In genomic region chr17:76473541-76473985, GRCh38 we compare ENCODE assay signal across 9 cellular contexts. TPM values are rescaled to one million over a fixed set of nuclear protein-coding genes. Genes with fewer than 3 reads are reported as not detected.
DNase-seq lines count a peak whose midpoint lies in the region; TF ChIP-seq lines count a peak whose summit lies in the region.
"Had no signal": no experiment of that assay in that cellular context is flagged by ENCODE, and none has a peak within 500 bp of the region (broad histone marks: within the 10 kb centered on the region; RNA-seq: fewer than 3 reads in every experiment).

No MANE protein-coding gene starts in this region.

- peak; percentile 58 for TF ChIP-seq CTCF in Loucy (conservative IDR thresholded peaks at IDR 0.05; ENCODE audit: low read length)
- TF ChIP-seq CTCF in epithelial cell of proximal tubule (conservative IDR thresholded peaks at IDR 0.05; ENCODE audit: low read depth, low read length): peak; percentile 42
- peak; percentile 11 for TF ChIP-seq CTCF in smooth muscle cell (IDR thresholded peaks at IDR 0.05; ENCODE audit: borderline replicate concordance, insufficient read depth, poor library complexity, severe bottlenecking)

- H3K36me3 ChIP-seq in Loucy (ENCODE audit: insufficient read depth, low read length): no peaks in the 10 kb centered on the region
- no peaks in the 10 kb centered on the region for H3K36me3 ChIP-seq in smooth muscle cell (ENCODE audit: low read depth)
- H3K36me3 ChIP-seq: right lobe of liver had no signal

- H3F3A ChIP-seq in Loucy (ENCODE audit: low read depth) (no peaks in the 10 kb centered on the region), smooth muscle cell (ENCODE audit: low read depth) (no peaks in the 10 kb centered on the region)

- H3K4me3 ChIP-seq in Loucy (ENCODE audit: low read length, poor library complexity, severe bottlenecking) (no peak overlapping the region), epithelial cell of proximal tubule (ENCODE audit: low read depth, low read length) (no peak overlapping the region), smooth muscle cell (no peak overlapping the region)
- H3K4me3 ChIP-seq: right lobe of liver had no signal

- H3K4me1 ChIP-seq in Loucy (ENCODE audit: insufficient read depth, low read length, poor library complexity, severe bottlenecking): no peaks in the 10 kb centered on the region
- H3K4me1 ChIP-seq in smooth muscle cell (ENCODE audit: low read depth): no peaks in the 10 kb centered on the region
- H3K4me1 ChIP-seq: right lobe of liver had no signal

- no peak overlapping the region for H3K9ac ChIP-seq in Loucy (ENCODE audit: low read depth, low read length, poor library complexity, severe bottlenecking)
- no peak overlapping the region for H3K9ac ChIP-seq in smooth muscle cell (ENCODE audit: low read depth)

- H2AFZ ChIP-seq in Loucy (ENCODE audit: low read length) (no peak overlapping the region), smooth muscle cell (ENCODE audit: low read depth) (no peak overlapping the region)

- CTCF ChIA-PET in activated naive CD4-positive, alpha-beta T cell treated with anti-CD3 and anti-CD28 coated beads, Interleukin-2, amount 10 ng/mL, durations not matched to agents 7 days and 5 days (lab: Charles Lee): interaction anchor here (0.8 to 1.8 kb wide), 2 partner anchors 29 to 30 kb away, joined by 3 to 8 read pairs; no protein-coding TSS in a partner anchor

- H3K27ac ChIP-seq in smooth muscle cell (ENCODE audit: low read depth): no peak overlapping the region
- H3K27ac ChIP-seq: right lobe of liver had no signal

- no peak overlapping the region for H3K4me3 Mint-ChIP-seq in activated naive CD4-positive, alpha-beta T cell treated with anti-CD3 and anti-CD28 coated beads, Interleukin-2, amount 10 ng/mL, durations not matched to agents 7 days and 5 days
- H3K4me3 Mint-ChIP-seq in immature natural killer cell: no peak overlapping the region

- H3K9me3 ChIP-seq in Loucy (ENCODE audit: insufficient read depth, low read depth, low read length) (no peaks in the 10 kb centered on the region), smooth muscle cell (replicated peaks; ENCODE audit: low read depth) (no peaks in the 10 kb centered on the region)
- H3K9me3 ChIP-seq: right lobe of liver had no signal

- H3K9me2 ChIP-seq in Loucy (replicated peaks; ENCODE audit: low read depth, low read length): no peaks in the 10 kb centered on the region

- H3K9me3 Mint-ChIP-seq in activated naive CD4-positive, alpha-beta T cell treated with anti-CD3 and anti-CD28 coated beads, Interleukin-2, amount 10 ng/mL, durations not matched to agents 7 days and 5 days: no peaks in the 10 kb centered on the region
- H3K9me3 Mint-ChIP-seq in immature natural killer cell: no peaks in the 10 kb centered on the region

- peak; percentile 39 for DNase-seq in activated naive CD4-positive, alpha-beta T cell treated with anti-CD3 and anti-CD28 coated beads, Interleukin-2, amount 10 ng/mL, durations not matched to agents 7 days and 5 days
- DNase-seq in activated naive CD4-positive, alpha-beta T cell treated with anti-CD3 and anti-CD28 coated beads, Interleukin-2, amount 50 U/mL, for 16 hours: no peak
- DNase-seq in epithelial cell of proximal tubule (ENCODE audit: low read depth): no peak
- DNase-seq in smooth muscle cell (lab: John Stamatoyannopoulos, UW; ENCODE audit: unreplicated experiment): no peak
- DNase-seq in kidney glomerular epithelial cell (lab: John Stamatoyannopoulos, UW): no peak
- DNase-seq in activated CD4-positive, CD25-positive, alpha-beta regulatory T cell (lab: John Stamatoyannopoulos, UW): no peak
- no peak for DNase-seq in immature natural killer cell

- H3K4me2 ChIP-seq in Loucy (ENCODE audit: low read depth, low read length, poor library complexity, severe bottlenecking): no peak overlapping the region
- H3K4me2 ChIP-seq in smooth muscle cell: no peak overlapping the region

- H4K20me1 ChIP-seq in Loucy (ENCODE audit: insufficient read depth, low read length, poor library complexity, severe bottlenecking) (no peaks in the 10 kb centered on the region), smooth muscle cell (ENCODE audit: low read depth) (no peaks in the 10 kb centered on the region)

- no peaks in the 10 kb centered on the region for H3K79me2 ChIP-seq in Loucy (ENCODE audit: insufficient read depth, low read length)
- H3K79me2 ChIP-seq in smooth muscle cell (ENCODE audit: low read depth): no peaks in the 10 kb centered on the region

- no peaks in the 10 kb centered on the region for H3K4me1 Mint-ChIP-seq in activated naive CD4-positive, alpha-beta T cell treated with anti-CD3 and anti-CD28 coated beads, Interleukin-2, amount 10 ng/mL, durations not matched to agents 7 days and 5 days
- H3K4me1 Mint-ChIP-seq in immature natural killer cell: no peaks in the 10 kb centered on the region

- H3K36me3 Mint-ChIP-seq in activated naive CD4-positive, alpha-beta T cell treated with anti-CD3 and anti-CD28 coated beads, Interleukin-2, amount 10 ng/mL, durations not matched to agents 7 days and 5 days: peaks cover 5% of the 10 kb centered on the region
- H3K36me3 Mint-ChIP-seq in immature natural killer cell: peaks cover 9 to 23% (median 12%) of the 10 kb centered on the region in 3 donors

- H3K27me3 Mint-ChIP-seq in activated naive CD4-positive, alpha-beta T cell treated with anti-CD3 and anti-CD28 coated beads, Interleukin-2, amount 10 ng/mL, durations not matched to agents 7 days and 5 days: no peaks in the 10 kb centered on the region
- H3K27me3 Mint-ChIP-seq in immature natural killer cell (ENCODE audit: low read depth in 3 of 3): peaks cover 2 to 7% (median 3%) of the 10 kb centered on the region in 3 donors

- no peak overlapping the region for H3K27ac Mint-ChIP-seq in activated naive CD4-positive, alpha-beta T cell treated with anti-CD3 and anti-CD28 coated beads, Interleukin-2, amount 10 ng/mL, durations not matched to agents 7 days and 5 days
- H3K27ac Mint-ChIP-seq in immature natural killer cell: peak overlapping the region in 2 of 6 donors; percentile 43 to 48

- WGBS in smooth muscle cell (ENCODE audit: low lambda C conversion rate): 88% methylated on average over 17 of the region's 18 CpGs

- H3K27me3 ChIP-seq in Loucy (ENCODE audit: insufficient read depth, low read length, poor library complexity, severe bottlenecking): no peaks in the 10 kb centered on the region
- no peaks in the 10 kb centered on the region for H3K27me3 ChIP-seq in smooth muscle cell (ENCODE audit: low read depth)
- H3K27me3 ChIP-seq: right lobe of liver had no signal

RNA-seq across cellular contexts. Expression of gene AANAT, which starts 6.2 kb away (rescaled TPM):
- total RNA-seq in epithelial cell of proximal tubule: not detected in 2 replicates
- not detected in 2 replicates for total RNA-seq in smooth muscle cell
- polyA plus RNA-seq in smooth muscle cell: 0.15 TPM in 1 of 2 replicates, not detected in the other
- under 1 TPM in 1 of 3 donors, not detected in 2; 0.34 TPM for polyA plus RNA-seq in immature natural killer cell
- total RNA-seq: right lobe of liver had no signal

RNA-seq across cellular contexts. Expression of gene UBE2O, which starts 20.6 kb away (rescaled TPM):
- total RNA-seq in epithelial cell of proximal tubule (15.6 and 23.6 TPM in 2 replicates), smooth muscle cell (7.6 and 10.1 TPM in 2 replicates)
- polyA plus RNA-seq in smooth muscle cell (12.1 and 15.2 TPM in 2 replicates), immature natural killer cell (10 to 100 TPM in 1 of 3 donors, 1 to 10 TPM in 1, under 1 TPM in 1; 0.19 to 14.3 (median 5.2) TPM)

RNA-seq across cellular contexts. Expression of gene RHBDF2, which starts 27.7 kb away (rescaled TPM):
- 35.2 and 101 TPM in 2 replicates for total RNA-seq in epithelial cell of proximal tubule
- total RNA-seq in smooth muscle cell: 4.9 and 12.2 TPM in 2 replicates
- 20.5 and 25.4 TPM in 2 replicates for polyA plus RNA-seq in smooth muscle cell
- 10 to 100 TPM; 19.3 to 90.5 (median 23.6) TPM for polyA plus RNA-seq in immature natural killer cell
